10 cellular contexts compared by ENCODE assay signal in genomic region chr1:45067806-45068205, GRCh38.
"Had no signal": no experiment of that assay in that cellular context is flagged by ENCODE, and none has a peak within 500 bp of the region (broad histone marks: within the 10 kb centered on the region; RNA-seq: fewer than 3 reads in every experiment).

No MANE protein-coding gene starts in this region.

- H2AFZ ChIP-seq: GM23248, GM23338 had no signal

- H3K4me2 ChIP-seq: GM23338 had no signal

- H3K9ac ChIP-seq: GM23248 had no signal

- H3K4me1 ChIP-seq: HAP-1 had no signal

- H3K27ac ChIP-seq: GM23248 had no signal

- DNase-seq: GM23248, GOT3, H7, HCEC 1CT, HFFc6 had no signal

- H3K4me3 Mint-ChIP-seq: GM23338, HFFc6 had no signal

- H3K27ac Mint-ChIP-seq: GM23338, HFFc6 had no signal

- H3K4me1 Mint-ChIP-seq: GM23338 had no signal

- FAIRE-seq: H1, H54 had no signal

- H3K9me3 ChIP-seq: HAP-1 had no signal

- ATAC-seq: GM23338, HCT116 had no signal

- H3K9me3 Mint-ChIP-seq: HFFc6 had no signal
